In the genomic region with DNA sequence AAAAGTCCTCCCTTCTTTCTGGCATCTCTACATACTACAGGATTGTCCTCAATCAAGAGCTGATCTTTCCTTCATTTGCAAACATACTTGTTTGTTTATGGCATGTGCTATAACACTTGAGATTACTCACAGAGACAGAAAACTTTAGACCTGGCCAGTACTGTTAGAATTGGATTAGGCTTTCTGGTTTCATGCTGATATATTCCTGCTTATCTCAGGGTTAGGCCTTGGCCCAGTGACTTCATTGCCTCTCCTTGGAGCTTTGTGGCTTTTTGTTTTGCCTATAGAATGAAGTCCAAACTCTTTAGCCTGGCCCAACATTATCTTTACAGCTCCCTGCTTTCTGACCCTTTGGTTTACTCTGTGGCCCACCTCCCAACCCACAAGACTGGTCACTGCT, we compare ENCODE assay signal across 37 cellular contexts.
"Had no signal": no experiment of that assay in that cellular context is flagged by ENCODE, and none has a peak within 500 bp of the region (broad histone marks: within the 10 kb centered on the region; RNA-seq: fewer than 3 reads in every experiment).

No MANE protein-coding gene starts in this region.

- H3K4me1 Mint-ChIP-seq: activated naive CD4-positive, alpha-beta T cell treated with anti-CD3 and anti-CD28 coated beads, Interleukin-2, amount 10 ng/mL, durations not matched to agents 7 days and 5 days; activated naive CD4-positive, alpha-beta T cell treated with anti-CD3 and anti-CD28 coated beads, Interleukin-2, amount 50 U/mL, for 24 hours; activated naive CD8-positive, alpha-beta T cell treated with anti-CD3 and anti-CD28 coated beads for 36 hours; activated naive CD8-positive, alpha-beta T cell treated with anti-CD3 and anti-CD28 coated beads, Interleukin-2, amount 10 ng/mL, durations not matched to agents 7 days and 5 days; activated naive CD8-positive, alpha-beta T cell treated with anti-CD3 and anti-CD28 coated beads, Interleukin-2, amount 50 U/mL, for 24 hours; activated T-helper 17 cell treated with anti-CD3 and anti-CD28 coated beads, Interleukin-2, amount 50 U/mL, for 72 hours; central memory CD8-positive, alpha-beta T cell had no signal

- H3K9me3 ChIP-seq: adrenal gland, ascending aorta, body of pancreas, breast epithelium had no signal

- H3K27me3 Mint-ChIP-seq: brain had no signal

- H3K27me3 ChIP-seq: adrenal gland, ascending aorta, body of pancreas, breast epithelium, cardiac muscle cell had no signal

- H3K36me3 ChIP-seq: adrenal gland, ascending aorta, brain microvascular endothelial cell, breast epithelium, cardiac muscle cell had no signal

- H3K4me3 ChIP-seq: adrenal gland, ascending aorta, body of pancreas, breast epithelium, cardiac muscle cell had no signal

- H3K4me1 ChIP-seq: adrenal gland, ascending aorta, body of pancreas, breast epithelium had no signal

- ATAC-seq: activated naive CD4-positive, alpha-beta T cell treated with anti-CD3 and anti-CD28 coated beads, Interleukin-2, amount 50 U/mL, for 72 hours; activated naive CD8-positive, alpha-beta T cell treated with anti-CD3 and anti-CD28 coated beads, Interleukin-2, amount 50 U/mL, for 24 hours; activated T-cell treated with anti-CD3 and anti-CD28 coated beads, Interleukin-2, amount 50 U/mL, for 4 hours; activated T-cell treated with anti-CD3 and anti-CD28 coated beads, Interleukin-2, amount 50 U/mL, for 72 hours; activated T-helper 17 cell treated with anti-CD3 and anti-CD28 coated beads, Interleukin-2, amount 50 U/mL, for 72 hours; body of pancreas had no signal

- H3K9me3 Mint-ChIP-seq: activated naive CD4-positive, alpha-beta T cell treated with anti-CD3 and anti-CD28 coated beads, Interleukin-2, amount 10 ng/mL, durations not matched to agents 7 days and 5 days; activated naive CD4-positive, alpha-beta T cell treated with anti-CD3 and anti-CD28 coated beads, Interleukin-2, amount 50 U/mL, for 24 hours; activated naive CD4-positive, alpha-beta T cell treated with anti-CD3 and anti-CD28 coated beads, Interleukin-2, amount 50 U/mL, for 72 hours; activated naive CD8-positive, alpha-beta T cell treated with anti-CD3 and anti-CD28 coated beads for 36 hours; activated naive CD8-positive, alpha-beta T cell treated with anti-CD3 and anti-CD28 coated beads, Interleukin-2, amount 10 ng/mL, durations not matched to agents 7 days and 5 days; activated naive CD8-positive, alpha-beta T cell treated with anti-CD3 and anti-CD28 coated beads, Interleukin-2, amount 50 U/mL, for 24 hours; activated T-cell treated with anti-CD3 and anti-CD28 coated beads, Interleukin-2, amount 50 U/mL, for 24 hours; activated T-cell treated with anti-CD3 and anti-CD28 coated beads, Interleukin-2, amount 50 U/mL, for 4 hours; activated T-cell treated with anti-CD3 and anti-CD28 coated beads, Interleukin-2, amount 50 U/mL, for 72 hours; activated T-helper 1 cell treated with anti-CD3 and anti-CD28 coated beads, Interleukin-12 subunit alpha, Interleukin-12 subunit beta, Interleukin-2, Interleukin-4 antibody, amounts not matched to agents 30 ng/mL and 10 ng/mL and 1 ng/mL, durations not matched to agents 14 hours and 24 hours and 36 hours; activated T-helper 2 cell treated with anti-CD3 and anti-CD28 coated beads, Interferon-gamma antibody, Interleukin-2, Interleukin-4, amounts not matched to agents 10 μg/mL and 5 μg/mL and 100 μg/mL, durations not matched to agents 14 hours and 24 hours and 36 hours; central memory CD8-positive, alpha-beta T cell had no signal

- H3K4me3 Mint-ChIP-seq: activated naive CD4-positive, alpha-beta T cell treated with anti-CD3 and anti-CD28 coated beads, Interleukin-2, amount 10 ng/mL, durations not matched to agents 7 days and 5 days; activated naive CD4-positive, alpha-beta T cell treated with anti-CD3 and anti-CD28 coated beads, Interleukin-2, amount 50 U/mL, for 24 hours; activated naive CD8-positive, alpha-beta T cell; activated naive CD8-positive, alpha-beta T cell treated with anti-CD3 and anti-CD28 coated beads for 36 hours; activated naive CD8-positive, alpha-beta T cell treated with anti-CD3 and anti-CD28 coated beads, Interleukin-2, amount 10 ng/mL, durations not matched to agents 7 days and 5 days; activated naive CD8-positive, alpha-beta T cell treated with anti-CD3 and anti-CD28 coated beads, Interleukin-2, amount 50 U/mL, for 24 hours; activated T-cell treated with anti-CD3 and anti-CD28 coated beads, Interleukin-2, amount 50 U/mL, for 24 hours; activated T-cell treated with anti-CD3 and anti-CD28 coated beads, Interleukin-2, amount 50 U/mL, for 4 hours; activated T-cell treated with anti-CD3 and anti-CD28 coated beads, Interleukin-2, amount 50 U/mL, for 72 hours; activated T-helper 1 cell treated with anti-CD3 and anti-CD28 coated beads, Interleukin-12 subunit alpha, Interleukin-12 subunit beta, Interleukin-2, Interleukin-4 antibody, amounts not matched to agents 30 ng/mL and 10 ng/mL and 1 ng/mL, durations not matched to agents 14 hours and 24 hours and 36 hours; activated T-helper 17 cell treated with anti-CD3 and anti-CD28 coated beads, Interleukin-2, amount 50 U/mL, for 72 hours; brain; central memory CD8-positive, alpha-beta T cell had no signal

- H3K36me3 Mint-ChIP-seq: activated naive CD4-positive, alpha-beta T cell treated with anti-CD3 and anti-CD28 coated beads, Interleukin-2, amount 10 ng/mL, durations not matched to agents 7 days and 5 days; activated naive CD4-positive, alpha-beta T cell treated with anti-CD3 and anti-CD28 coated beads, Interleukin-2, amount 50 U/mL, for 24 hours; activated naive CD4-positive, alpha-beta T cell treated with anti-CD3 and anti-CD28 coated beads, Interleukin-2, amount 50 U/mL, for 72 hours; activated naive CD8-positive, alpha-beta T cell; activated naive CD8-positive, alpha-beta T cell treated with anti-CD3 and anti-CD28 coated beads for 36 hours; activated naive CD8-positive, alpha-beta T cell treated with anti-CD3 and anti-CD28 coated beads, Interleukin-2, amount 10 ng/mL, durations not matched to agents 7 days and 5 days; brain had no signal

- DNase-seq: activated effector memory CD4-positive, alpha-beta T cell treated with anti-CD3 and anti-CD28 coated beads, Interleukin-2, amount 50 U/mL, for 16 hours; activated effector memory CD4-positive, alpha-beta T cell treated with Interleukin-2 at 50 U/mL for 16 hours; activated gamma-delta T cell; activated gamma-delta T cell treated with Interleukin-2 at 50 U/mL for 16 hours; activated naive CD4-positive, alpha-beta T cell; activated naive CD4-positive, alpha-beta T cell treated with anti-CD3 and anti-CD28 coated beads, Interleukin-2, amount 10 ng/mL, durations not matched to agents 7 days and 5 days; activated naive CD4-positive, alpha-beta T cell treated with anti-CD3 and anti-CD28 coated beads, Interleukin-2, amount 50 U/mL, for 16 hours; activated naive CD4-positive, alpha-beta T cell treated with Interleukin-2 at 50 U/mL for 16 hours; activated naive CD8-positive, alpha-beta T cell treated with anti-CD3 and anti-CD28 coated beads for 36 hours; activated naive CD8-positive, alpha-beta T cell treated with anti-CD3 and anti-CD28 coated beads, Interleukin-2, amount 10 ng/mL, durations not matched to agents 7 days and 5 days; activated naive CD8-positive, alpha-beta T cell treated with anti-CD3 and anti-CD28 coated beads, Interleukin-2, amount 50 U/mL, for 24 hours; activated T-cell treated with anti-CD3 and anti-CD28 coated beads, Interleukin-2, amount 50 U/mL, for 1 hour; activated T-cell treated with anti-CD3 and anti-CD28 coated beads, Interleukin-2, amount 50 U/mL, for 24 hours; activated T-cell treated with anti-CD3 and anti-CD28 coated beads, Interleukin-2, amount 50 U/mL, for 4 hours; activated T-cell treated with anti-CD3 and anti-CD28 coated beads, Interleukin-2, amount 50 U/mL, for 48 hours; activated T-cell treated with anti-CD3 and anti-CD28 coated beads, Interleukin-2, amount 50 U/mL, for 72 hours; adrenal gland; amniotic stem cell; amygdala; anterior cingulate cortex; aorta; body of pancreas; brain microvascular endothelial cell; caudate nucleus; central memory CD4-positive, alpha-beta T cell; cerebellar nuclear complex had no signal

- H3K27ac ChIP-seq: adrenal gland, ascending aorta, body of pancreas, brain microvascular endothelial cell, breast epithelium, cardiac muscle cell had no signal

- H3K27ac Mint-ChIP-seq: activated naive CD4-positive, alpha-beta T cell treated with anti-CD3 and anti-CD28 coated beads, Interleukin-2, amount 10 ng/mL, durations not matched to agents 7 days and 5 days; activated naive CD4-positive, alpha-beta T cell treated with anti-CD3 and anti-CD28 coated beads, Interleukin-2, amount 50 U/mL, for 24 hours; activated naive CD8-positive, alpha-beta T cell; activated naive CD8-positive, alpha-beta T cell treated with anti-CD3 and anti-CD28 coated beads for 36 hours; activated naive CD8-positive, alpha-beta T cell treated with anti-CD3 and anti-CD28 coated beads, Interleukin-2, amount 10 ng/mL, durations not matched to agents 7 days and 5 days; activated naive CD8-positive, alpha-beta T cell treated with anti-CD3 and anti-CD28 coated beads, Interleukin-2, amount 50 U/mL, for 24 hours; activated T-cell treated with anti-CD3 and anti-CD28 coated beads, Interleukin-2, amount 50 U/mL, for 24 hours; activated T-cell treated with anti-CD3 and anti-CD28 coated beads, Interleukin-2, amount 50 U/mL, for 72 hours; activated T-helper 1 cell treated with anti-CD3 and anti-CD28 coated beads, Interleukin-12 subunit alpha, Interleukin-12 subunit beta, Interleukin-2, Interleukin-4 antibody, amounts not matched to agents 30 ng/mL and 10 ng/mL and 1 ng/mL, durations not matched to agents 14 hours and 24 hours and 36 hours; activated T-helper 17 cell treated with anti-CD3 and anti-CD28 coated beads, Interleukin-2, amount 50 U/mL, for 72 hours; activated T-helper 2 cell treated with anti-CD3 and anti-CD28 coated beads, Interferon-gamma antibody, Interleukin-2, Interleukin-4, amounts not matched to agents 10 μg/mL and 5 μg/mL and 100 μg/mL, durations not matched to agents 14 hours and 24 hours and 36 hours; brain had no signal
